7 cellular contexts compared by ENCODE assay signal in the genomic region with DNA sequence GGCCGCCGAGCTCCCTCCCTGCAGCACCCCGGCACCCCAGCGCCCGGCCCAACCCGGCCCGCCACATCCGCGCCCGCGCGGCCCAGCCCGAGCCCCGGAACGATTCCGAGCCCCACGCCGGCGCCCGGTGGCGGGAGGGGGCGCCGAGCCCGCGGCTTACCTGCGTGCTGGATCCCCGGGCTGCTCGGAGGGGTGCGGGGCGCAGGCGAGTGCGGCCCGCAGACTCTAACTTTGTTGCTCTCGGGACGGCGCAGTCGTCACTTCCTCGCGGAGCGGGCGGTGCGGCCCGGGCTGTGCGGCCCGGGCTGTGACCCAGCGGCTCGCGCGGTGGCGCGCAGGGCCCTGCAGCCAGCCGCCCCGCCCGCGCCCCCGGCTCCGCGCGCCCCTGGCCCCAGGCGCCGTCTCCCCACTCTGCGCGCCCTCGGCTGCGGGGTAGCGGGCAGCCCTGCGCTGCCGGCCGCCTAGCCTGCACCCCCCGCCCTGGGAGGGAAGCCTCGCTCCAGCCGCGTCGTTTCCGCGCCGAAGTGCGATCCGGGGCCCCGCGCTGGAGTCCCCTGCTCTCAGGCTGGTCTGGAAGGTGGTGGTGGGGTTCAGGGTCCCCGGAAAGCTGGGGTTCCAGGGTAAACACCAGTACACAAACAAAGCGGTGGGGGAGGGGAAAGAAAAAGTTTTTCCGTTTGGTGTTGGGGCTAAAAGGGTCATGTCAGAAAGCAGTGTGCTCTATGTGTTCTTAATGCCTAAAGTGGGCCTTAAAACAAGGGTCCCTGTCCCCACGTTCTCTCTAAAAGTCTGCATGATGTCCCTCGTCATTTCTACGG.
DNase-seq lines count a peak whose midpoint lies in the region; ATAC-seq, FAIRE-seq and TF ChIP-seq lines count a peak whose summit lies in the region.

No MANE protein-coding gene starts in this region.

- CTCF ChIA-PET in K562 (lab: Yijun Ruan, JAX; ENCODE audit: low intra/inter-chr PET ratio), result no interaction called here

- peak overlapping the region; percentile 70 for H3K4me3 ChIP-seq in K562
- H3K4me3 ChIP-seq in iPS-18c (ENCODE audit: insufficient read depth, low read depth, low read length), result peak overlapping the region; percentile 78
- H3K4me3 ChIP-seq in skeletal muscle satellite cell (ENCODE audit: low read length), result peak overlapping the region; percentile 74

- peak overlapping the region; percentile 93 for H3K4me3 Mint-ChIP-seq in T-helper 1 cell treated with Interleukin-12 subunit alpha and Interleukin-12 subunit beta and Interleukin-4 antibody, amounts not matched to agents 30 μg/mL and 1 μg/mL, for 36 hours

- H4K20me1 ChIP-seq in K562 (replicated peaks; ENCODE audit: control insufficient read depth, insufficient read depth, low read length), result no peaks in the 10 kb centered on the region; the same call in 1 of the 2 replicates

- H3K36me3 ChIP-seq in K562 (ENCODE audit: control insufficient read depth, insufficient read depth, low read length) (peaks cover 4% of the 10 kb centered on the region; the same call in 1 of the 3 replicates), skeletal muscle satellite cell (ENCODE audit: insufficient read depth, low read length) (no peaks in the 10 kb centered on the region)

- TF ChIP-seq RAD21 in K562 (CRISPR knock-in tag; conservative IDR thresholded peaks at IDR 0.05 in 1 of 2, IDR thresholded peaks at IDR 0.05 in 1 of 2), result no peak

- no peaks in the 10 kb centered on the region for H3K27me3 ChIP-seq in K562 (ENCODE audit: control insufficient read depth in 2 of 2, insufficient read depth in 2 of 2, low read length in 2 of 2)
- no peaks in the 10 kb centered on the region for H3K27me3 ChIP-seq in skeletal muscle satellite cell (ENCODE audit: control insufficient read depth, insufficient read depth, low read length)

- BruUV-seq in K562 (replicated peaks; lab: Mats Ljungman, UMichigan), result no TSS peak

- no peak for FAIRE-seq in K562 (lab: Jason Lieb, UNC)

- WGBS in K562 (ENCODE audit: insufficient coverage, low coverage, missing lambda C conversion rate), result under 1% methylated on average over 20 of the region's 87 CpGs

- H3K9me3 ChIP-seq in K562 (replicated peaks; ENCODE audit: control insufficient read depth, insufficient read depth, low read depth, low read length), result no peaks in the 10 kb centered on the region
- H3K9me3 ChIP-seq in iPS-18c (ENCODE audit: control insufficient read depth, insufficient read depth, low read length), result no peaks in the 10 kb centered on the region
- no peaks in the 10 kb centered on the region for H3K9me3 ChIP-seq in skeletal muscle satellite cell (replicated peaks; ENCODE audit: low read length)

- in situ Hi-C loops in K562 (cut with MboI), result no loop called here

- H3K9me1 ChIP-seq in K562 (ENCODE audit: control insufficient read depth, insufficient read depth, low read length), result no peaks in the 10 kb centered on the region

- peaks cover 57% of the 10 kb centered on the region for H3K4me1 Mint-ChIP-seq in T-helper 1 cell treated with Interleukin-12 subunit alpha and Interleukin-12 subunit beta and Interleukin-4 antibody, amounts not matched to agents 30 μg/mL and 1 μg/mL, for 36 hours (ENCODE audit: low read depth)

- DNase-seq in K562 (ENCODE audit: extremely low read depth in 1 of 4, low spot score in 3 of 4), result peak; percentile 46 to 72 (median 60)
- no peak for DNase-seq in GOT3 (lab: John Stamatoyannopoulos, UW)

- no peaks in the 10 kb centered on the region for H3K9me3 Mint-ChIP-seq in T-helper 1 cell treated with Interleukin-12 subunit alpha and Interleukin-12 subunit beta and Interleukin-4 antibody, amounts not matched to agents 30 μg/mL and 1 μg/mL, for 36 hours

- intact Hi-C loops in K562 (cut with micrococcal nuclease), result loop anchor here (2.0 to 5.0 kb wide), 4 partner anchors 26 to 58 kb away; a partner anchor contains a TSS

- H3K79me2 ChIP-seq in K562 (ENCODE audit: control insufficient read depth, insufficient read depth, low read length), result peaks cover 59% of the 10 kb centered on the region

- no peak for TF ChIP-seq EP300 in K562 (IDR thresholded peaks at IDR 0.05; ENCODE audit: low read length)

- H3K27me3 Mint-ChIP-seq in T-helper 1 cell treated with Interleukin-12 subunit alpha and Interleukin-12 subunit beta and Interleukin-4 antibody, amounts not matched to agents 30 μg/mL and 1 μg/mL, for 36 hours (ENCODE audit: low read depth), result no peaks in the 10 kb centered on the region

- peaks cover 43 to 49% of the 10 kb centered on the region in 2 experiments for H3K4me1 ChIP-seq in K562 (replicated peaks in 1 of 2; ENCODE audit: control insufficient read depth in 2 of 2, insufficient read depth in 2 of 2, low read length in 2 of 2)
- peaks cover 68% of the 10 kb centered on the region for H3K4me1 ChIP-seq in skeletal muscle satellite cell (ENCODE audit: control insufficient read depth, insufficient read depth, low read length)

- peak overlapping the region; percentile 97 for H3K27ac Mint-ChIP-seq in T-helper 1 cell treated with Interleukin-12 subunit alpha and Interleukin-12 subunit beta and Interleukin-4 antibody, amounts not matched to agents 30 μg/mL and 1 μg/mL, for 36 hours

- POLR2A ChIA-PET in K562 (lab: Yijun Ruan, JAX), result interaction anchor here (0.6 to 6.5 kb wide), 13 partner anchors 8 to 91 kb away, joined by 3 to 41 read pairs (median 6); a partner anchor contains a TSS

- no peak for TF ChIP-seq POLR2A in K562 (conservative IDR thresholded peaks at IDR 0.05)

- peak; percentile 47 for ATAC-seq in GM18502 (IDR thresholded peaks at IDR 0.05; ENCODE audit: poor library complexity, unreplicated experiment)
- ATAC-seq in HG02885 (IDR thresholded peaks at IDR 0.05; ENCODE audit: poor library complexity, unreplicated experiment), result peak; percentile 57
- ATAC-seq in K562, result peak; percentile 61

- H3K4me2 ChIP-seq in K562 (ENCODE audit: insufficient read depth, low read length) (peak overlapping the region; percentile 90), skeletal muscle satellite cell (ENCODE audit: low read length) (peak overlapping the region; percentile 91)

- H3K9ac ChIP-seq in K562 (ENCODE audit: insufficient read depth in 1 of 2, low read depth in 2 of 2, low read length in 2 of 2) (peak overlapping the region; percentile 92 to 94), skeletal muscle satellite cell (ENCODE audit: low read depth, low read length) (peak overlapping the region; percentile 94)

- peak overlapping the region; percentile 84 for H2AFZ ChIP-seq in K562 (ENCODE audit: low read depth, low read length)

- TF ChIP-seq CTCF in K562 (IDR thresholded peaks at IDR 0.05 in 2 of 3, conservative IDR thresholded peaks at IDR 0.05 in 1 of 3; ENCODE audit: insufficient read depth in 2 of 3, low read depth in 1 of 3, low read length in 3 of 3), result no peak

- H3K27ac ChIP-seq in K562 (ENCODE audit: extremely low read depth, low read depth, low read length), result peak overlapping the region; percentile 97

- H3K36me3 Mint-ChIP-seq in T-helper 1 cell treated with Interleukin-12 subunit alpha and Interleukin-12 subunit beta and Interleukin-4 antibody, amounts not matched to agents 30 μg/mL and 1 μg/mL, for 36 hours (ENCODE audit: low read depth), result peaks cover 10% of the 10 kb centered on the region

TF ChIP-seq in K562, 482 proteins besides CTCF, POLR2A, EP300 and RAD21 (continues in another document):
- TF ChIP-seq DPF2 (IDR thresholded peaks at IDR 0.05), result no peak
- TF ChIP-seq DDX20 (tag; IDR thresholded peaks at IDR 0.05; ENCODE audit: low read depth), result no peak
- TF ChIP-seq, protein P1, sequence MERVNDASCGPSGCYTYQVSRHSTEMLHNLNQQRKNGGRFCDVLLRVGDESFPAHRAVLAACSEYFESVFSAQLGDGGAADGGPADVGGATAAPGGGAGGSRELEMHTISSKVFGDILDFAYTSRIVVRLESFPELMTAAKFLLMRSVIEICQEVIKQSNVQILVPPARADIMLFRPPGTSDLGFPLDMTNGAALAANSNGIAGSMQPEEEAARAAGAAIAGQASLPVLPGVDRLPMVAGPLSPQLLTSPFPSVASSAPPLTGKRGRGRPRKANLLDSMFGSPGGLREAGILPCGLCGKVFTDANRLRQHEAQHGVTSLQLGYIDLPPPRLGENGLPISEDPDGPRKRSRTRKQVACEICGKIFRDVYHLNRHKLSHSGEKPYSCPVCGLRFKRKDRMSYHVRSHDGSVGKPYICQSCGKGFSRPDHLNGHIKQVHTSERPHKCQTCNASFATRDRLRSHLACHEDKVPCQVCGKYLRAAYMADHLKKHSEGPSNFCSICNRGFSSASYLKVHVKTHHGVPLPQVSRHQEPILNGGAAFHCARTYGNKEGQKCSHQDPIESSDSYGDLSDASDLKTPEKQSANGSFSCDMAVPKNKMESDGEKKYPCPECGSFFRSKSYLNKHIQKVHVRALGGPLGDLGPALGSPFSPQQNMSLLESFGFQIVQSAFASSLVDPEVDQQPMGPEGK (CRISPR knock-in tag; IDR thresholded peaks at IDR 0.05; ENCODE audit: borderline replicate concordance), result no peak
- TF ChIP-seq ZNF184 (CRISPR knock-in tag; IDR thresholded peaks at IDR 0.05), result no peak
- no peak for TF ChIP-seq ZNF778 (CRISPR knock-in tag; IDR thresholded peaks at IDR 0.05)
- TF ChIP-seq NFATC3 (IDR thresholded peaks at IDR 0.05), result no peak
- TF ChIP-seq GABPA (tag; conservative IDR thresholded peaks at IDR 0.05; ENCODE audit: low read depth), result peak; percentile 64
- no peak for TF ChIP-seq NCOA2 (IDR thresholded peaks at IDR 0.05; ENCODE audit: partially characterized antibody in 2 of 2)
- TF ChIP-seq PHF8 (IDR thresholded peaks at IDR 0.05; ENCODE audit: borderline replicate concordance, low read length), result peak; percentile 61; the same call in 1 of the 2 replicates
- no peak for TF ChIP-seq ARHGAP35 (IDR thresholded peaks at IDR 0.05; ENCODE audit: partially characterized antibody)
- TF ChIP-seq TEAD2 (tag; IDR thresholded peaks at IDR 0.05), result no peak
- no peak for TF ChIP-seq HCFC1 (IDR thresholded peaks at IDR 0.05; ENCODE audit: low read depth, low read length)
- TF ChIP-seq ZZZ3 (IDR thresholded peaks at IDR 0.05), result no peak
- TF ChIP-seq, protein P2, sequence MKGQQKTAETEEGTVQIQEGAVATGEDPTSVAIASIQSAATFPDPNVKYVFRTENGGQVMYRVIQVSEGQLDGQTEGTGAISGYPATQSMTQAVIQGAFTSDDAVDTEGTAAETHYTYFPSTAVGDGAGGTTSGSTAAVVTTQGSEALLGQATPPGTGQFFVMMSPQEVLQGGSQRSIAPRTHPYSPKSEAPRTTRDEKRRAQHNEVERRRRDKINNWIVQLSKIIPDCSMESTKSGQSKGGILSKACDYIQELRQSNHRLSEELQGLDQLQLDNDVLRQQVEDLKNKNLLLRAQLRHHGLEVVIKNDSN (CRISPR knock-in tag; IDR thresholded peaks at IDR 0.05), result no peak
- TF ChIP-seq PHB (CRISPR knock-in tag; IDR thresholded peaks at IDR 0.05), result no peak
- no peak; the same call in 1 of the 2 replicates for TF ChIP-seq NR2C2 (CRISPR knock-in tag; IDR thresholded peaks at IDR 0.05)
- no peak for TF ChIP-seq NR2C2 (tag; IDR thresholded peaks at IDR 0.05)
- TF ChIP-seq POLR2B (IDR thresholded peaks at IDR 0.05; ENCODE audit: low read depth, partially characterized antibody), result peak; percentile 20
- TF ChIP-seq MCM3 (IDR thresholded peaks at IDR 0.05), result no peak
- TF ChIP-seq RCOR1 (IDR thresholded peaks at IDR 0.05; ENCODE audit: borderline replicate concordance in 1 of 2, low read depth in 2 of 2, low read length in 2 of 2), result no peak
